ENCODE assay signal across 30 cellular contexts in genomic region chr1:108036796-108037545, GRCh38.
"Had no signal": no experiment of that assay in that cellular context is flagged by ENCODE, and none has a peak within 500 bp of the region (broad histone marks: within the 10 kb centered on the region; RNA-seq: fewer than 3 reads in every experiment).

No MANE protein-coding gene starts in this region.

- H3K27me3 Mint-ChIP-seq: activated CD4-positive, alpha-beta memory T cell treated with anti-CD3 and anti-CD28 coated beads, Interleukin-2, amount 10 ng/mL, durations not matched to agents 7 days and 5 days; activated T-helper 17 cell treated with anti-CD3 and anti-CD28 coated beads, Interleukin-2, amount 50 U/mL, for 72 hours; dendritic cell treated with granulocyte-macrophage colony-stimulating factor and Interleukin-4, amounts not matched to agents 40 ng/mL and 50 ng/mL, for 4 days; stimulated activated naive B cell treated with anti-CD40 and anti-IgM and Interleukin-4, amounts not matched to agents 10 μg/mL and 1 μg/mL and 100 μg/mL, for 72 hours had no signal

- H3K27ac ChIP-seq: brain microvascular endothelial cell, epithelial cell of prostate, heart right ventricle, left lung, lower lobe of right lung, ovary, psoas muscle, right atrium auricular region, stomach, suprapubic skin, tibial artery, upper lobe of right lung had no signal

- H3K4me3 Mint-ChIP-seq: activated CD4-positive, alpha-beta memory T cell treated with anti-CD3 and anti-CD28 coated beads, Interleukin-2, amount 10 ng/mL, durations not matched to agents 7 days and 5 days; activated CD4-positive, alpha-beta T cell treated with anti-CD3 and anti-CD28 coated beads, Interleukin-2, amount 10 ng/mL, durations not matched to agents 7 days and 5 days; activated T-cell treated with anti-CD3 and anti-CD28 coated beads, Interleukin-2, amount 50 U/mL, for 4 hours; activated T-helper 17 cell treated with anti-CD3 and anti-CD28 coated beads, Interleukin-2, amount 50 U/mL, for 72 hours; dendritic cell treated with granulocyte-macrophage colony-stimulating factor and Interleukin-4, amounts not matched to agents 40 ng/mL and 50 ng/mL, for 4 days; nephron progenitor cell; stimulated activated naive B cell treated with anti-CD40 and anti-IgM and Interleukin-4, amounts not matched to agents 10 μg/mL and 1 μg/mL and 100 μg/mL, for 72 hours; WTC11 had no signal

- ATAC-seq: activated T-cell treated with anti-CD3 and anti-CD28 coated beads, Interleukin-2, amount 50 U/mL, for 4 hours; activated T-helper 17 cell treated with anti-CD3 and anti-CD28 coated beads, Interleukin-2, amount 50 U/mL, for 72 hours; heart right ventricle; left lung; lower lobe of right lung; psoas muscle; stimulated activated naive B cell treated with anti-CD40 and anti-IgM and Interleukin-4, amounts not matched to agents 10 μg/mL and 1 μg/mL and 100 μg/mL, for 72 hours; upper lobe of right lung; WTC11 had no signal

- H3K4me1 ChIP-seq: psoas muscle had no signal

- H3K9me3 Mint-ChIP-seq: activated CD4-positive, alpha-beta memory T cell treated with anti-CD3 and anti-CD28 coated beads, Interleukin-2, amount 10 ng/mL, durations not matched to agents 7 days and 5 days; activated CD4-positive, alpha-beta T cell treated with anti-CD3 and anti-CD28 coated beads, Interleukin-2, amount 10 ng/mL, durations not matched to agents 7 days and 5 days; activated T-cell treated with anti-CD3 and anti-CD28 coated beads, Interleukin-2, amount 50 U/mL, for 4 hours; activated T-helper 17 cell treated with anti-CD3 and anti-CD28 coated beads, Interleukin-2, amount 50 U/mL, for 72 hours; dendritic cell treated with granulocyte-macrophage colony-stimulating factor and Interleukin-4, amounts not matched to agents 40 ng/mL and 50 ng/mL, for 4 days; nephron progenitor cell; WTC11 had no signal

- H3K36me3 ChIP-seq: brain microvascular endothelial cell, heart right ventricle, left lung, lower lobe of right lung, ovary, right atrium auricular region, stomach, suprapubic skin, tibial artery, upper lobe of right lung had no signal

- H3K27me3 ChIP-seq: brain microvascular endothelial cell, heart right ventricle, left lung, ovary, right atrium auricular region, stomach, suprapubic skin, upper lobe of right lung had no signal

- H3K4me3 ChIP-seq: heart right ventricle, left lung, lower lobe of right lung, ovary, psoas muscle, right atrium auricular region, stomach, suprapubic skin, tibial artery, upper lobe of right lung had no signal

- FAIRE-seq: astrocyte had no signal

- H3K27ac Mint-ChIP-seq: activated CD4-positive, alpha-beta memory T cell treated with anti-CD3 and anti-CD28 coated beads, Interleukin-2, amount 10 ng/mL, durations not matched to agents 7 days and 5 days; activated CD4-positive, alpha-beta T cell treated with anti-CD3 and anti-CD28 coated beads, Interleukin-2, amount 10 ng/mL, durations not matched to agents 7 days and 5 days; activated T-helper 17 cell treated with anti-CD3 and anti-CD28 coated beads, Interleukin-2, amount 50 U/mL, for 72 hours; dendritic cell treated with granulocyte-macrophage colony-stimulating factor and Interleukin-4, amounts not matched to agents 40 ng/mL and 50 ng/mL, for 4 days; nephron progenitor cell; stimulated activated naive B cell treated with anti-CD40 and anti-IgM and Interleukin-4, amounts not matched to agents 10 μg/mL and 1 μg/mL and 100 μg/mL, for 72 hours; WTC11 had no signal

- H3K36me3 Mint-ChIP-seq: stimulated activated naive B cell treated with anti-CD40 and anti-IgM and Interleukin-4, amounts not matched to agents 10 μg/mL and 1 μg/mL and 100 μg/mL, for 72 hours; WTC11 had no signal

- H3K9me3 ChIP-seq: heart right ventricle, left lung, lower lobe of right lung, ovary, psoas muscle, right atrium auricular region, stomach, suprapubic skin, tibial artery, upper lobe of right lung had no signal

- DNase-seq: activated CD4-positive, alpha-beta memory T cell treated with anti-CD3 and anti-CD28 coated beads, Interleukin-2, amount 10 ng/mL, durations not matched to agents 7 days and 5 days; activated CD4-positive, alpha-beta T cell treated with anti-CD3 and anti-CD28 coated beads for 1 hour; activated CD4-positive, alpha-beta T cell treated with anti-CD3 and anti-CD28 coated beads, Interleukin-2, amount 10 ng/mL, durations not matched to agents 7 days and 5 days; activated gamma-delta T cell treated with Interleukin-2 at 50 U/mL for 16 hours; activated naive CD4-positive, alpha-beta T cell treated with anti-CD3 and anti-CD28 coated beads, Interleukin-2, amount 50 U/mL, for 16 hours; activated T-cell treated with anti-CD3 and anti-CD28 coated beads, Interleukin-2, amount 50 U/mL, for 4 hours; amniotic stem cell; brain microvascular endothelial cell; central memory CD4-positive, alpha-beta T cell; effector CD4-positive, alpha-beta T cell; heart right ventricle; left lung; lower lobe of right lung; nephron progenitor cell; ovary; psoas muscle; stimulated activated CD4-positive, alpha-beta T cell treated with anti-CD3 and anti-CD28 coated beads, Interleukin-15, amount 100 ng/mL, for 24 hours; stimulated activated CD4-positive, alpha-beta T cell treated with anti-CD3 and anti-CD28 coated beads, Interleukin-2, amount 100 ng/mL, for 24 hours; stimulated activated naive B cell treated with anti-CD40 and anti-IgM and Interleukin-4, amounts not matched to agents 10 μg/mL and 1 μg/mL and 100 μg/mL, for 72 hours; stomach; T-helper 2 cell; tibial artery; upper lobe of right lung had no signal
